Comparison of ENCODE assay signal across 2 cellular contexts in genomic region chr20:53819973-53820451, GRCh38.
TF ChIP-seq lines count a peak whose summit lies in the region.

No MANE protein-coding gene starts in this region.

TF ChIP-seq in H1, 55 proteins besides CTCF, POLR2A, EP300 and RAD21 (continued from another document):
- TF ChIP-seq EGR1 (IDR thresholded peaks at IDR 0.05; ENCODE audit: borderline replicate concordance, low read depth, low read length), result no peak
- TF ChIP-seq POLR2AphosphoS5 (IDR thresholded peaks at IDR 0.05; ENCODE audit: low read depth, low read length), result no peak
- no peak for TF ChIP-seq TAF7 (optimal IDR thresholded peaks at IDR 0.05; ENCODE audit: borderline replicate concordance, low read depth, low read length)
- TF ChIP-seq USF2 (IDR thresholded peaks at IDR 0.05; ENCODE audit: low read length), result no peak
- TF ChIP-seq KDM4A (IDR thresholded peaks at IDR 0.05; ENCODE audit: low read depth, low read length, severe bottlenecking), result no peak
- no peak for TF ChIP-seq ATF2 (IDR thresholded peaks at IDR 0.05; ENCODE audit: low read length)
- no peak for TF ChIP-seq JUND (IDR thresholded peaks at IDR 0.05; ENCODE audit: low read length)
- TF ChIP-seq TBP (IDR thresholded peaks at IDR 0.05; ENCODE audit: low read depth, low read length), result no peak
- TF ChIP-seq CTBP2 (IDR thresholded peaks at IDR 0.05; ENCODE audit: borderline replicate concordance, insufficient read depth, insufficient read length, low read length), result no peak
- TF ChIP-seq ZNF274 (IDR thresholded peaks at IDR 0.05; ENCODE audit: borderline replicate concordance, extremely low read depth, low read length), result no peak
- no peak for TF ChIP-seq YY1 (IDR thresholded peaks at IDR 0.05; ENCODE audit: low read depth, low read length)
- TF ChIP-seq CREB1 (IDR thresholded peaks at IDR 0.05), result no peak
- no peak for TF ChIP-seq CBX5 (IDR thresholded peaks at IDR 0.05; ENCODE audit: low read depth, low read length)
- TF ChIP-seq TEAD4 (IDR thresholded peaks at IDR 0.05; ENCODE audit: low read depth, low read length), result no peak
- no peak for TF ChIP-seq GABPA (IDR thresholded peaks at IDR 0.05; ENCODE audit: borderline replicate concordance, insufficient read depth, low read length)
- TF ChIP-seq GTF2F1 (IDR thresholded peaks at IDR 0.05; ENCODE audit: borderline replicate concordance, low read depth, low read length), result no peak
- TF ChIP-seq SIRT6 (IDR thresholded peaks at IDR 0.05; ENCODE audit: low read length), result no peak

TF ChIP-seq in liver, 16 proteins besides CTCF, POLR2A, EP300 and RAD21:
- TF ChIP-seq ATF3 (IDR thresholded peaks at IDR 0.05) (no peak), TAF1 (conservative IDR thresholded peaks at IDR 0.05) (no peak), SP1 (IDR thresholded peaks at IDR 0.05) (no peak), EGR1 (IDR thresholded peaks at IDR 0.05; ENCODE audit: low read depth in 2 of 2) (no peak), YY1 (IDR thresholded peaks at IDR 0.05) (no peak), GABPA (IDR thresholded peaks at IDR 0.05 in 1 of 2, conservative IDR thresholded peaks at IDR 0.05 in 1 of 2) (no peak), MAX (IDR thresholded peaks at IDR 0.05) (no peak), HNF4G (IDR thresholded peaks at IDR 0.05) (no peak), NR2F2 (IDR thresholded peaks at IDR 0.05) (no peak), FOXA1 (IDR thresholded peaks at IDR 0.05) (no peak), HNF4A (conservative IDR thresholded peaks at IDR 0.05) (no peak), REST (IDR thresholded peaks at IDR 0.05) (no peak), FOXA2 (IDR thresholded peaks at IDR 0.05) (no peak), ZBTB33 (IDR thresholded peaks at IDR 0.05) (no peak)
